In the genomic region with DNA sequence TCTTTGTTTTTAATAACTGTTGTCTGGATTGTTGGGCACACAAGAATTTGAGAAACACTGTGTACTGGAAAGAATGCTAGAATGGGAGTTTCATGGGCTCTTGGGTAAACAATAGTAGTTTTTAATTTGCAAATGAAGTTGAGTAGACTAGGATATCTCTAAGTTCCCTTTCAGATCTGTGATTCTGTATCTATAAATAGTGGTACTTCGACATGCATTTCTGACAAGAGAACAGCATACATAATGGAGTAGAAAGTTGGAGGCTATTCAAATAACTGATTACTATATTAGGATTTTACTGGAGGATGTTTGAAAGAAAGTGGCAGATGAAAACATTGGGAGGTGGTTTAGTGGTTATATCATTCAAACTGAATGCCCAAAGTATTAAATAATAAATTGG, we compare ENCODE assay signal across 15 cellular contexts.
"Had no signal": no experiment of that assay in that cellular context is flagged by ENCODE, and none has a peak within 500 bp of the region (broad histone marks: within the 10 kb centered on the region; RNA-seq: fewer than 3 reads in every experiment).

No MANE protein-coding gene starts in this region.

- DNase-seq: erythroblast; foreskin keratinocyte; kidney glomerular epithelial cell; lower lobe of right lung; mesenchymal stem cell; naive thymus-derived CD8-positive, alpha-beta T cell; posterior cingulate gyrus; sigmoid colon; small intestine; stimulated activated CD4-positive, alpha-beta T cell treated with anti-CD3 and anti-CD28 coated beads, Interleukin-12 subunit alpha, Interleukin-12 subunit beta, amount 100 ng/mL, for 4 hours; stimulated activated naive CD4-positive, alpha-beta T cell treated with Interleukin-2 at 50 U/mL for 16 hours; trophoblast cell had no signal

- H3K36me3 ChIP-seq: neutrophil had no signal

- H3K4me3 ChIP-seq: hepatocyte, lower lobe of right lung, sigmoid colon had no signal

- H3K27ac ChIP-seq: foreskin keratinocyte, hepatocyte, lower lobe of right lung, neutrophil, sigmoid colon had no signal

- FAIRE-seq: small intestine had no signal

- H3K27me3 ChIP-seq: foreskin keratinocyte, hepatocyte, neutrophil, sigmoid colon had no signal

- ATAC-seq: foreskin keratinocyte; left lobe of liver; lower lobe of right lung; naive thymus-derived CD8-positive, alpha-beta T cell had no signal

- H3K4me2 ChIP-seq: hepatocyte had no signal

- H3K4me1 ChIP-seq: foreskin keratinocyte had no signal

- H2AFZ ChIP-seq: hepatocyte had no signal

- H3K9me3 ChIP-seq: lower lobe of right lung, neutrophil had no signal
